Comparison of ENCODE assay signal across 29 cellular contexts in genomic region chr12:83709899-83710298, GRCh38.
"Had no signal": no experiment of that assay in that cellular context is flagged by ENCODE, and none has a peak within 500 bp of the region (broad histone marks: within the 10 kb centered on the region; RNA-seq: fewer than 3 reads in every experiment).

No MANE protein-coding gene starts in this region.

- H3K4me3 Mint-ChIP-seq: stimulated activated effector memory CD8-positive, alpha-beta T cell treated with anti-CD3 and anti-CD28 coated beads, Interleukin-12 subunit alpha, Interleukin-12 subunit beta, amount 100 ng/mL, for 72 hours; stimulated activated memory B cell treated with anti-CD40 and anti-IgM and Interleukin-4, amounts not matched to agents 10 μg/mL and 1 μg/mL and 100 μg/mL, for 72 hours; stimulated activated naive B cell treated with anti-CD40 and anti-IgM and Interleukin-4, amounts not matched to agents 10 μg/mL and 1 μg/mL and 100 μg/mL, for 72 hours; stimulated activated naive CD8-positive, alpha-beta T cell treated with anti-CD3 and anti-CD28 coated beads, Interleukin-15, amount 100 ng/mL, for 72 hours; stimulated activated naive CD8-positive, alpha-beta T cell treated with anti-CD3 and anti-CD28 coated beads, Interleukin-15, Interleukin-2, amounts not matched to agents 100 ng/mL and 50 ng/mL, for 24 hours; type B pancreatic cell had no signal

- H3K4me3 ChIP-seq: stomach, suprapubic skin, testis, thoracic aorta, thyroid gland, tibial artery, tibial nerve, transverse colon, upper lobe of left lung, upper lobe of right lung, uterus, vagina had no signal

- H3K36me3 Mint-ChIP-seq: stimulated activated effector memory CD8-positive, alpha-beta T cell treated with anti-CD3 and anti-CD28 coated beads, Interleukin-12 subunit alpha, Interleukin-12 subunit beta, amount 100 ng/mL, for 72 hours; stimulated activated naive B cell treated with anti-CD40 and anti-IgM and Interleukin-4, amounts not matched to agents 10 μg/mL and 1 μg/mL and 100 μg/mL, for 72 hours; type B pancreatic cell had no signal

- H3K36me3 ChIP-seq: stomach, suprapubic skin, thoracic aorta, thyroid gland, tibial artery, tibial nerve, transverse colon, upper lobe of left lung, upper lobe of right lung, uterus, vagina had no signal

- H3K4me1 Mint-ChIP-seq: stimulated activated effector memory CD8-positive, alpha-beta T cell treated with anti-CD3 and anti-CD28 coated beads, Interleukin-12 subunit alpha, Interleukin-12 subunit beta, amount 100 ng/mL, for 72 hours; stimulated activated memory B cell treated with anti-CD40 and anti-IgM and Interleukin-4, amounts not matched to agents 10 μg/mL and 1 μg/mL and 100 μg/mL, for 72 hours; stimulated activated naive B cell treated with anti-CD40 and anti-IgM and Interleukin-4, amounts not matched to agents 10 μg/mL and 1 μg/mL and 100 μg/mL, for 72 hours; stimulated activated naive CD8-positive, alpha-beta T cell treated with anti-CD3 and anti-CD28 coated beads, Interleukin-15, amount 100 ng/mL, for 72 hours had no signal

- H3K9me3 ChIP-seq: testis, thoracic aorta, thyroid gland, upper lobe of right lung, uterus, vagina had no signal

- H3K27me3 ChIP-seq: stomach, suprapubic skin, testis, thyroid gland, tibial artery, tibial nerve, transverse colon, upper lobe of left lung, upper lobe of right lung, uterus, vagina had no signal

- H3K4me1 ChIP-seq: stomach, suprapubic skin, testis, thyroid gland, tibial artery, tibial nerve, transverse colon, upper lobe of left lung, upper lobe of right lung, uterus, vagina had no signal

- ATAC-seq: stimulated activated effector memory CD8-positive, alpha-beta T cell treated with anti-CD3 and anti-CD28 coated beads, Interleukin-12 subunit alpha, Interleukin-12 subunit beta, amount 100 ng/mL, for 72 hours; stimulated activated memory B cell treated with anti-CD40 and anti-IgM and Interleukin-4, amounts not matched to agents 10 μg/mL and 1 μg/mL and 100 μg/mL, for 72 hours; stimulated activated naive B cell treated with anti-CD40 and anti-IgM and Interleukin-4, amounts not matched to agents 10 μg/mL and 1 μg/mL and 100 μg/mL, for 72 hours; stimulated activated naive CD8-positive, alpha-beta T cell treated with anti-CD3 and anti-CD28 coated beads, Interleukin-15, amount 100 ng/mL, for 72 hours; stimulated activated naive CD8-positive, alpha-beta T cell treated with anti-CD3 and anti-CD28 coated beads, Interleukin-15, Interleukin-2, amounts not matched to agents 100 U/mL and 50 U/mL, for 24 hours; upper lobe of right lung had no signal

- H3K9me3 Mint-ChIP-seq: type B pancreatic cell had no signal

- H3K27me3 Mint-ChIP-seq: stimulated activated memory B cell treated with anti-CD40 and anti-IgM and Interleukin-4, amounts not matched to agents 10 μg/mL and 1 μg/mL and 100 μg/mL, for 72 hours; stimulated activated naive B cell treated with anti-CD40 and anti-IgM and Interleukin-4, amounts not matched to agents 10 μg/mL and 1 μg/mL and 100 μg/mL, for 72 hours; stimulated activated naive CD8-positive, alpha-beta T cell treated with anti-CD3 and anti-CD28 coated beads, Interleukin-15, amount 100 ng/mL, for 72 hours; stimulated activated naive CD8-positive, alpha-beta T cell treated with anti-CD3 and anti-CD28 coated beads, Interleukin-15, Interleukin-2, amounts not matched to agents 100 ng/mL and 50 ng/mL, for 24 hours; type B pancreatic cell had no signal

- FAIRE-seq: urothelium cell line had no signal

- H3K27ac Mint-ChIP-seq: stimulated activated effector memory CD8-positive, alpha-beta T cell treated with anti-CD3 and anti-CD28 coated beads, Interleukin-12 subunit alpha, Interleukin-12 subunit beta, amount 100 ng/mL, for 72 hours; stimulated activated memory B cell treated with anti-CD40 and anti-IgM and Interleukin-4, amounts not matched to agents 10 μg/mL and 1 μg/mL and 100 μg/mL, for 72 hours; stimulated activated naive B cell treated with anti-CD40 and anti-IgM and Interleukin-4, amounts not matched to agents 10 μg/mL and 1 μg/mL and 100 μg/mL, for 72 hours; stimulated activated naive CD8-positive, alpha-beta T cell treated with anti-CD3 and anti-CD28 coated beads, Interleukin-15, amount 100 ng/mL, for 72 hours; stimulated activated naive CD8-positive, alpha-beta T cell treated with anti-CD3 and anti-CD28 coated beads, Interleukin-15, Interleukin-2, amounts not matched to agents 100 ng/mL and 50 ng/mL, for 24 hours; type B pancreatic cell had no signal

- DNase-seq: stimulated activated CD4-positive, alpha-beta T cell treated with anti-CD3 and anti-CD28 coated beads, Interleukin-2, amount 100 ng/mL, for 48 hours; stimulated activated CD4-positive, alpha-beta T cell treated with anti-CD3 and anti-CD28 coated beads, Interleukin-4, amount 100 ng/mL, for 1 hour; stimulated activated CD4-positive, alpha-beta T cell treated with anti-CD3 and anti-CD28 coated beads, Interleukin-4, amount 100 ng/mL, for 24 hours; stimulated activated CD4-positive, alpha-beta T cell treated with anti-CD3 and anti-CD28 coated beads, Interleukin-4, amount 100 ng/mL, for 4 hours; stimulated activated CD8-positive, alpha-beta memory T cell treated with anti-CD3 and anti-CD28 coated beads, Interleukin-4, amount 100 ng/mL, for 48 hours; stimulated activated naive B cell treated with anti-CD40 and anti-IgM and Interleukin-4, amounts not matched to agents 10 μg/mL and 1 μg/mL and 100 μg/mL, for 72 hours; stimulated activated naive CD4-positive, alpha-beta T cell; stimulated activated naive CD4-positive, alpha-beta T cell treated with Interleukin-2 at 50 U/mL for 16 hours; stimulated activated naive CD8-positive, alpha-beta T cell treated with anti-CD3 and anti-CD28 coated beads, Interleukin-15, amount 100 ng/mL, for 72 hours; stimulated activated naive CD8-positive, alpha-beta T cell treated with anti-CD3 and anti-CD28 coated beads, Interleukin-15, Interleukin-2, amounts not matched to agents 100 U/mL and 50 U/mL, for 24 hours; stomach; substantia nigra; testis; thyroid gland; tibial artery; transverse colon; trophoblast cell; upper lobe of left lung; upper lobe of right lung; uterus had no signal

- H3K27ac ChIP-seq: stomach, suprapubic skin, testis, thoracic aorta, thyroid gland, tibial artery, tibial nerve, transverse colon, upper lobe of left lung, upper lobe of right lung, uterus, vagina had no signal
